8 cellular contexts compared by ENCODE assay signal in the genomic region with DNA sequence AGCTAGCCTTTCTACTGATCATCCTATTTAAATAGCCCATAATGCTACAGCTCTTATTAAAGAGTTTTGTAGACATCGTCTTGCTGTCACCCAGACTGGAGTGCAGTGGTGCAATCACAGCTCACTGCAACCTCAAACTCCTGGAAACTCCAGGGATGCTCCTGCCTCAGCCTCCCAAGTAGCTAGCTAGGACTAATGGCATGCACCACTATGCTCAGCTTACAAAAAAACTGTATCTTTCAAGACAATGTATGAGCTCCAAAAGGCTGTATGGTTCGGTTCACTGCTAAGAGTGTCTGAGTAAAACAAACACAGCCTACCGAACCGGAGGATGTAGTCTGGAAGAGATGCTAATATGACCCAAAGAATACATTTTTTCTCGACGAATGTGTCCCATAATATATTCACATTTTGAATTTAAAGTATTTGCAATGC. TPM values are rescaled to one million over a fixed set of nuclear protein-coding genes. Genes with fewer than 3 reads are reported as not detected.
DNase-seq lines count a peak whose midpoint lies in the region; TF ChIP-seq lines count a peak whose summit lies in the region.

No MANE protein-coding gene starts in this region.

- H3F3A ChIP-seq in PC-9 (ENCODE audit: insufficient read depth, low read depth) = peaks cover 88% of the 10 kb centered on the region

- H3K79me2 ChIP-seq in PC-9 (ENCODE audit: low read depth) = peaks cover 93% of the 10 kb centered on the region

- intact Hi-C loops in PC-9 (cut with micrococcal nuclease; ENCODE audit: unreplicated experiment) = no loop called here

- H3K36me3 ChIP-seq in GM06990 (ENCODE audit: control insufficient read depth, insufficient read depth, low read length) (peaks cover 9% of the 10 kb centered on the region), PC-9 (ENCODE audit: low read depth) (peaks cover 74% of the 10 kb centered on the region), duodenal mucosa (ENCODE audit: control insufficient read depth in 1 of 2, insufficient read depth in 2 of 2, low read length in 2 of 2) (peaks cover 44 to 54% of the 10 kb centered on the region in 2 donors), neuron (ENCODE audit: insufficient read depth, low read length) (peaks cover 63% of the 10 kb centered on the region)

- peak overlapping the region; percentile 98 for H3K4me2 ChIP-seq in PC-9

- H3K4me3 ChIP-seq in GM06990 (replicated peaks; ENCODE audit: low read depth, low read length) (peak overlapping the region; percentile 99), PC-9 (peak overlapping the region; percentile 81), duodenal mucosa (ENCODE audit: low read depth in 1 of 2, low read length in 2 of 2) (peak overlapping the region; percentile 75 to 91), neuron (ENCODE audit: low read length) (peak overlapping the region; percentile 96)

- H3K9me3 ChIP-seq in PC-9 (ENCODE audit: insufficient read depth, low read depth) (no peaks in the 10 kb centered on the region), duodenal mucosa (ENCODE audit: control insufficient read depth in 1 of 2, low read length in 2 of 2) (no peaks in the 10 kb centered on the region), neuron (ENCODE audit: low read length) (no peaks in the 10 kb centered on the region)

- CTCF ChIA-PET in PC-9 (lab: Charles Lee) = interaction anchor here (0.6 kb wide), 1 partner anchor 1004 kb away, joined by 3 read pairs; no protein-coding TSS in a partner anchor

- BruUV-seq in PC-9 (replicated peaks; lab: Mats Ljungman, UMichigan) = no TSS peak

- no peak for DNase-seq in GM06990 (ENCODE audit: extremely low read depth, insufficient read length)
- DNase-seq in PC-9 = no peak
- DNase-seq in KBM-7 = no peak
- no peak for DNase-seq in putamen (ENCODE audit: low spot score)
- DNase-seq in cerebellum (ENCODE audit: low spot score) = no peak
- DNase-seq in iPS-NIHi11 (ENCODE audit: low spot score) = no peak

- H4K20me1 ChIP-seq in PC-9 (ENCODE audit: insufficient read depth) = peaks cover 63% of the 10 kb centered on the region

- H2AFZ ChIP-seq in PC-9 (no peak overlapping the region), neuron (ENCODE audit: low read depth, low read length) (no peak overlapping the region)

- in situ Hi-C loops in KBM-7 (cut with MboI; ENCODE audit: low pct_unique_long_range_greater_than_20kb, low sequenced_read_pairs) = no loop called here

- peaks cover 45% of the 10 kb centered on the region for H3K4me1 ChIP-seq in PC-9 (replicated peaks; ENCODE audit: insufficient read depth)
- peaks cover 37 to 49% of the 10 kb centered on the region in 2 donors for H3K4me1 ChIP-seq in duodenal mucosa (ENCODE audit: control insufficient read depth in 1 of 2, insufficient read depth in 2 of 2, low read length in 2 of 2)
- H3K4me1 ChIP-seq in neuron (ENCODE audit: insufficient read depth, low read length) = peaks cover 29% of the 10 kb centered on the region

- no peaks in the 10 kb centered on the region for H3K27me3 ChIP-seq in GM06990 (replicated peaks; ENCODE audit: control insufficient read depth, insufficient read depth, low read length)
- no peaks in the 10 kb centered on the region for H3K27me3 ChIP-seq in PC-9 (ENCODE audit: insufficient read depth, low read depth)
- H3K27me3 ChIP-seq in duodenal mucosa (ENCODE audit: control insufficient read depth in 1 of 2, insufficient read depth in 2 of 2, low read length in 2 of 2) = no peaks in the 10 kb centered on the region
- H3K27me3 ChIP-seq in neuron (ENCODE audit: insufficient read depth, low read length) = no peaks in the 10 kb centered on the region

- H3K27ac ChIP-seq in PC-9 (peak overlapping the region; percentile 99), duodenal mucosa (ENCODE audit: low read depth, low read length) (no peak overlapping the region)

- TF ChIP-seq CTCF in GM06990 (IDR thresholded peaks at IDR 0.05; ENCODE audit: insufficient read depth, low read length, poor library complexity, severe bottlenecking) (no peak), PC-9 (conservative IDR thresholded peaks at IDR 0.05) (no peak)

- no peaks in the 10 kb centered on the region for H3K9me2 ChIP-seq in PC-9 (ENCODE audit: insufficient read depth)

- POLR2A ChIA-PET in PC-9 (lab: Charles Lee; ENCODE audit: unreplicated experiment) = interaction anchor here (0.6 to 0.7 kb wide), 3 partner anchors 43 to 56 kb away, joined by 4 to 8 read pairs (median 6); no protein-coding TSS in a partner anchor

- peak overlapping the region in 1 of 2 donors; percentile 24 for H3K9ac ChIP-seq in duodenal mucosa (ENCODE audit: low read depth in 1 of 2, low read length in 2 of 2)

RNA-seq across cellular contexts. Expression of a gene that starts 2.6 kb away (rescaled TPM):
- total RNA-seq in PC-9 (2021) (158 and 167 TPM in 2 replicates), cerebellum (131 TPM)

RNA-seq across cellular contexts. Expression of a gene that starts 2.8 kb away (rescaled TPM):
- total RNA-seq in PC-9 (2021) = 35.6 and 37.2 TPM in 2 replicates
- 37.0 TPM for total RNA-seq in cerebellum

RNA-seq across cellular contexts. Expression of a gene that starts 45.4 kb away (rescaled TPM):
- 26.9 and 37.4 TPM in 2 replicates for total RNA-seq in PC-9 (2021)
- total RNA-seq in cerebellum = 55.7 TPM
